ENCODE assay signal across 10 cellular contexts in genomic region chr21:33586927-33587326, GRCh38. TPM values are rescaled to one million over a fixed set of nuclear protein-coding genes. Genes with fewer than 3 reads are reported as not detected.
A peak's percentile ranks its signal among the peaks of the same experiment; 100 is the strongest.
DNase-seq lines count a peak whose midpoint lies in the region; TF ChIP-seq lines count a peak whose summit lies in the region.
"Had no signal": no experiment of that assay in that cellular context is flagged by ENCODE, and none has a peak within 500 bp of the region (broad histone marks: within the 10 kb centered on the region; RNA-seq: fewer than 3 reads in every experiment).

No MANE protein-coding gene starts in this region.

- WGBS in endodermal cell (ENCODE audit: insufficient coverage in 1 of 2, insufficient read length in 1 of 2), 2 experiments = 92 to 94% methylated on average over 2 to 5 of the region's 6 CpGs
- WGBS in smooth muscle cell (ENCODE audit: low lambda C conversion rate) = 81% methylated on average over 6 of the region's 6 CpGs

- BruUV-seq in OCI-LY7 (replicated peaks; lab: Mats Ljungman, UMichigan) = no TSS peak

- no peak overlapping the region for H3K9ac ChIP-seq in endodermal cell (ENCODE audit: extremely low read depth, low read length, poor library complexity, severe bottlenecking)
- H3K9ac ChIP-seq in smooth muscle cell (ENCODE audit: low read depth) = peak overlapping the region; percentile 89

- no peaks in the 10 kb centered on the region for H4K20me1 ChIP-seq in OCI-LY7 (ENCODE audit: insufficient read depth, low read length)
- H4K20me1 ChIP-seq in smooth muscle cell (ENCODE audit: low read depth) = no peaks in the 10 kb centered on the region

- CTCF ChIA-PET in activated naive CD4-positive, alpha-beta T cell treated with anti-CD3 and anti-CD28 coated beads for 36 hours (lab: Charles Lee) = interaction anchor here (0.9 kb wide), 1 partner anchor 19 kb away, joined by 3 read pairs; no protein-coding TSS in a partner anchor
- CTCF ChIA-PET in OCI-LY7 (lab: Charles Lee; ENCODE audit: unreplicated experiment) = no interaction called here

- H3K27ac ChIP-seq in OCI-LY7 (ENCODE audit: low read depth, low read length, poor library complexity, severe bottlenecking) (no peak overlapping the region), endodermal cell (ENCODE audit: low read depth, low read length) (no peak overlapping the region), smooth muscle cell (ENCODE audit: low read depth) (no peak overlapping the region)
- H3K27ac ChIP-seq: epithelial cell of prostate had no signal

- no peaks in the 10 kb centered on the region for H3K9me3 Mint-ChIP-seq in activated naive CD4-positive, alpha-beta T cell treated with anti-CD3 and anti-CD28 coated beads for 36 hours
- no peaks in the 10 kb centered on the region for H3K9me3 Mint-ChIP-seq in endodermal cell

- H3K27ac Mint-ChIP-seq in activated naive CD4-positive, alpha-beta T cell treated with anti-CD3 and anti-CD28 coated beads for 36 hours = no peak overlapping the region
- no peak overlapping the region for H3K27ac Mint-ChIP-seq in endodermal cell

- H3K4me3 ChIP-seq in OCI-LY7 (ENCODE audit: low read depth, low read length, poor library complexity, severe bottlenecking) = peak overlapping the region; percentile 83
- H3K4me3 ChIP-seq in endodermal cell (ENCODE audit: low read length) = peak overlapping the region; percentile 95
- H3K4me3 ChIP-seq in smooth muscle cell = peak overlapping the region; percentile 84

- H3K4me3 Mint-ChIP-seq in activated naive CD4-positive, alpha-beta T cell treated with anti-CD3 and anti-CD28 coated beads for 36 hours = peak overlapping the region; percentile 50
- H3K4me3 Mint-ChIP-seq in endodermal cell = peak overlapping the region; percentile 78

- no peaks in the 10 kb centered on the region for H3K27me3 Mint-ChIP-seq in activated naive CD4-positive, alpha-beta T cell treated with anti-CD3 and anti-CD28 coated beads for 36 hours (ENCODE audit: low read depth)
- no peaks in the 10 kb centered on the region for H3K27me3 Mint-ChIP-seq in endodermal cell (ENCODE audit: insufficient read depth)

- H3K4me1 ChIP-seq in OCI-LY7 (ENCODE audit: insufficient read depth, low read length, poor library complexity, severe bottlenecking) (peaks cover 8% of the 10 kb centered on the region), endodermal cell (ENCODE audit: control insufficient read depth, insufficient read depth, low read length) (peaks cover 4% of the 10 kb centered on the region), smooth muscle cell (ENCODE audit: low read depth) (peaks cover 14% of the 10 kb centered on the region)

- H3K4me1 Mint-ChIP-seq in activated naive CD4-positive, alpha-beta T cell treated with anti-CD3 and anti-CD28 coated beads for 36 hours (ENCODE audit: low read depth) = peaks cover 15% of the 10 kb centered on the region
- H3K4me1 Mint-ChIP-seq in endodermal cell = peaks cover 11% of the 10 kb centered on the region

- H3K36me3 ChIP-seq in OCI-LY7 (ENCODE audit: insufficient read depth, low read length) (peaks cover 44% of the 10 kb centered on the region), endodermal cell (ENCODE audit: control insufficient read depth, insufficient read depth, low read length) (peaks cover 44% of the 10 kb centered on the region), smooth muscle cell (ENCODE audit: low read depth) (peaks cover 6% of the 10 kb centered on the region)

- H3K9me3 ChIP-seq in OCI-LY7 (ENCODE audit: low read length) (no peaks in the 10 kb centered on the region), endodermal cell (ENCODE audit: control insufficient read depth, low read length) (no peaks in the 10 kb centered on the region), smooth muscle cell (replicated peaks; ENCODE audit: low read depth) (no peaks in the 10 kb centered on the region)

- H3K79me2 ChIP-seq in OCI-LY7 (ENCODE audit: insufficient read depth, low read depth, low read length) (peaks cover 29% of the 10 kb centered on the region), smooth muscle cell (ENCODE audit: low read depth) (peaks cover 36% of the 10 kb centered on the region)

- TF ChIP-seq CTCF in OCI-LY7 (conservative IDR thresholded peaks at IDR 0.05; ENCODE audit: low read length) (no peak), endodermal cell (conservative IDR thresholded peaks at IDR 0.05) (no peak), smooth muscle cell (IDR thresholded peaks at IDR 0.05; ENCODE audit: borderline replicate concordance, insufficient read depth, poor library complexity, severe bottlenecking) (no peak)

- H3F3A ChIP-seq in smooth muscle cell (ENCODE audit: low read depth) = peaks cover 10% of the 10 kb centered on the region

- H3K4me2 ChIP-seq in OCI-LY7 (ENCODE audit: low read length) (peak overlapping the region; percentile 88), smooth muscle cell (peak overlapping the region; percentile 90)

- no peak overlapping the region for H2AFZ ChIP-seq in OCI-LY7 (ENCODE audit: low read length)
- H2AFZ ChIP-seq in smooth muscle cell (ENCODE audit: low read depth) = no peak overlapping the region

- DNase-seq in activated naive CD4-positive, alpha-beta T cell treated with anti-CD3 and anti-CD28 coated beads for 36 hours = no peak
- no peak for DNase-seq in activated naive CD4-positive, alpha-beta T cell treated with Interleukin-2 at 50 U/mL for 16 hours
- no peak for DNase-seq in OCI-LY7 (ENCODE audit: low spot score)
- DNase-seq in endodermal cell = no peak
- DNase-seq in smooth muscle cell (lab: John Stamatoyannopoulos, UW; ENCODE audit: unreplicated experiment) = no peak
- DNase-seq in stimulated activated naive CD4-positive, alpha-beta T cell (lab: John Stamatoyannopoulos, UW) = no peak
- DNase-seq in cardiac septum (ENCODE audit: low spot score) = no peak
- DNase-seq in NOMO-1 treated with DMSO at 0.1 percent for 48 hours (lab: John Stamatoyannopoulos, UW; ENCODE audit: unreplicated experiment) = no peak
- DNase-seq: NCI-H1694 treated with DMSO at 0.1 percent for 48 hours had no signal

- intact Hi-C loops in activated naive CD4-positive, alpha-beta T cell treated with anti-CD3 and anti-CD28 coated beads for 36 hours (cut with micrococcal nuclease) = loop anchor here (5.0 kb wide), 1 partner anchor 385 kb away; no protein-coding TSS in a partner anchor
- intact Hi-C loops in OCI-LY7 (cut with micrococcal nuclease; ENCODE audit: unreplicated experiment) = no loop called here
- intact Hi-C loops in cardiac septum (cut with DNase I) = no loop called here

- POLR2A ChIA-PET in OCI-LY7 (lab: Charles Lee) = no interaction called here

- H3K27me3 ChIP-seq in endodermal cell (ENCODE audit: control insufficient read depth, insufficient read depth, low read length, poor library complexity, severe bottlenecking) (no peaks in the 10 kb centered on the region), smooth muscle cell (ENCODE audit: low read depth) (no peaks in the 10 kb centered on the region)

- H3K36me3 Mint-ChIP-seq in activated naive CD4-positive, alpha-beta T cell treated with anti-CD3 and anti-CD28 coated beads for 36 hours (ENCODE audit: low read depth) = peaks cover 20% of the 10 kb centered on the region
- H3K36me3 Mint-ChIP-seq in endodermal cell (ENCODE audit: low read depth) = peaks cover 26% of the 10 kb centered on the region

- H3K9me2 ChIP-seq in OCI-LY7 (ENCODE audit: insufficient read depth, low read length) = no peaks in the 10 kb centered on the region

RNA-seq across cellular contexts. Expression of gene DONSON, which starts 1.6 kb away (rescaled TPM):
- 10 to 100 TPM; 35.6 to 42.4 TPM for total RNA-seq in activated naive CD4-positive, alpha-beta T cell treated with anti-CD3 and anti-CD28 coated beads for 36 hours
- 35.8 and 48.4 TPM in 2 replicates for total RNA-seq in OCI-LY7 (2014; rRNA removed; shearing (Covaris generic))
- total RNA-seq in OCI-LY7 (2022) (41.3 and 53.4 TPM in 2 replicates), endodermal cell (10 to 100 TPM; 26.2 to 41.9 TPM), smooth muscle cell (39.9 and 41.7 TPM in 2 replicates), cardiac septum (8.2 TPM)
- 39.1 TPM for polyA plus RNA-seq in endodermal cell (2013, experiment 1 of 2)
- polyA plus RNA-seq in endodermal cell (2013, experiment 2 of 2) = 38.6 TPM
- 38.0 and 41.0 TPM in 2 replicates for polyA plus RNA-seq in smooth muscle cell

RNA-seq across cellular contexts. Expression of gene SON, which starts 44.1 kb away (rescaled TPM):
- 100 to 1,000 TPM; 269 to 273 TPM for total RNA-seq in activated naive CD4-positive, alpha-beta T cell treated with anti-CD3 and anti-CD28 coated beads for 36 hours
- 243 and 335 TPM in 2 replicates for total RNA-seq in OCI-LY7 (2014; rRNA removed; shearing (Covaris generic))
- total RNA-seq in OCI-LY7 (2022) = 337 and 352 TPM in 2 replicates
- 100 to 1,000 TPM; 283 to 337 TPM for total RNA-seq in endodermal cell
- polyA plus RNA-seq in endodermal cell (2013, experiment 1 of 2) = 178 TPM
- polyA plus RNA-seq in endodermal cell (2013, experiment 2 of 2) = 172 TPM
- total RNA-seq in smooth muscle cell = 164 and 304 TPM in 2 replicates
- polyA plus RNA-seq in smooth muscle cell = 286 and 404 TPM in 2 replicates
- 212 TPM for total RNA-seq in cardiac septum

RNA-seq across cellular contexts. Expression of gene GART, which starts 45.0 kb away (rescaled TPM):
- 100 to 1,000 TPM; 234 to 237 TPM for total RNA-seq in activated naive CD4-positive, alpha-beta T cell treated with anti-CD3 and anti-CD28 coated beads for 36 hours
- total RNA-seq in OCI-LY7 (2014; rRNA removed; shearing (Covaris generic)) = 104 and 112 TPM in 2 replicates
- total RNA-seq in OCI-LY7 (2022) (179 and 198 TPM in 2 replicates), endodermal cell (100 to 1,000 TPM; 125 to 150 TPM), smooth muscle cell (38.3 and 62.1 TPM in 2 replicates), cardiac septum (45.3 TPM)
- 89.5 TPM for polyA plus RNA-seq in endodermal cell (2013, experiment 1 of 2)
- 76.3 TPM for polyA plus RNA-seq in endodermal cell (2013, experiment 2 of 2)
- polyA plus RNA-seq in smooth muscle cell = 29.0 and 31.5 TPM in 2 replicates

RNA-seq across cellular contexts. Expression of gene CRYZL1, which starts 54.6 kb away (rescaled TPM):
- 10 to 100 TPM; 30.3 to 32.7 TPM for total RNA-seq in activated naive CD4-positive, alpha-beta T cell treated with anti-CD3 and anti-CD28 coated beads for 36 hours
- total RNA-seq in OCI-LY7 (2014; rRNA removed; shearing (Covaris generic)) = 19.8 and 26.4 TPM in 2 replicates
- 37.9 and 40.0 TPM in 2 replicates for total RNA-seq in OCI-LY7 (2022)
- 10 to 100 TPM; 33.8 to 51.0 TPM for total RNA-seq in endodermal cell
- 71.7 TPM for polyA plus RNA-seq in endodermal cell (2013, experiment 1 of 2)
- 58.8 TPM for polyA plus RNA-seq in endodermal cell (2013, experiment 2 of 2)
- total RNA-seq in smooth muscle cell = 36.7 and 48.3 TPM in 2 replicates
- 37.7 and 39.9 TPM in 2 replicates for polyA plus RNA-seq in smooth muscle cell
- 23.0 TPM for total RNA-seq in cardiac septum

RNA-seq across cellular contexts. Expression of gene ITSN1, which starts 55.4 kb away (rescaled TPM):
- 1 to 10 TPM; 2.2 to 2.6 TPM for total RNA-seq in activated naive CD4-positive, alpha-beta T cell treated with anti-CD3 and anti-CD28 coated beads for 36 hours
- 0.60 and 5.4 TPM in 2 replicates for total RNA-seq in OCI-LY7 (2014; rRNA removed; shearing (Covaris generic))
- 4.8 and 5.9 TPM in 2 replicates for total RNA-seq in OCI-LY7 (2022)
- total RNA-seq in endodermal cell = 100 to 1,000 TPM in 1 of 2 donors, 10 to 100 TPM in 1; 89.6 to 104 TPM
- 65.1 TPM for polyA plus RNA-seq in endodermal cell (2013, experiment 1 of 2)
- 69.4 TPM for polyA plus RNA-seq in endodermal cell (2013, experiment 2 of 2)
- total RNA-seq in smooth muscle cell = 39.8 and 76.5 TPM in 2 replicates
- 36.4 and 41.8 TPM in 2 replicates for polyA plus RNA-seq in smooth muscle cell
- total RNA-seq in cardiac septum = 25.5 TPM
